ENCODE assay signal across 25 cellular contexts in genomic region chr11:78177216-78177615, GRCh38.
"Had no signal": no experiment of that assay in that cellular context is flagged by ENCODE, and none has a peak within 500 bp of the region (broad histone marks: within the 10 kb centered on the region; RNA-seq: fewer than 3 reads in every experiment).

No MANE protein-coding gene starts in this region.

- H3K9me3 ChIP-seq: neutrophil, psoas muscle, right lobe of liver, tibial artery, upper lobe of right lung, vagina had no signal

- H3K27ac Mint-ChIP-seq: endodermal cell; stimulated activated memory B cell treated with anti-CD40 and anti-IgM and Interleukin-4, amounts not matched to agents 10 μg/mL and 1 μg/mL and 100 μg/mL, for 72 hours; stimulated activated naive CD8-positive, alpha-beta T cell treated with anti-CD3 and anti-CD28 coated beads, Interleukin-15, Interleukin-2, amounts not matched to agents 100 ng/mL and 50 ng/mL, for 24 hours had no signal

- DNase-seq: effector CD4-positive, alpha-beta T cell; endodermal cell; erythroblast; foreskin keratinocyte; head of caudate nucleus; left colon; left ventricle myocardium superior; mesenchymal stem cell; midbrain; nephron progenitor cell; psoas muscle; retina; spleen; stimulated activated CD4-positive, alpha-beta T cell treated with anti-CD3 and anti-CD28 coated beads, Interleukin-15, amount 100 ng/mL, for 24 hours; stimulated activated CD4-positive, alpha-beta T cell treated with anti-CD3 and anti-CD28 coated beads, Interleukin-1b, Interleukin-23, amount 100 ng/mL, for 48 hours; stimulated activated CD4-positive, alpha-beta T cell treated with anti-CD3 and anti-CD28 coated beads, Interleukin-4, amount 100 ng/mL, for 24 hours; tibial artery; upper lobe of right lung had no signal

- H3K4me3 Mint-ChIP-seq: endodermal cell; nephron progenitor cell; stimulated activated memory B cell treated with anti-CD40 and anti-IgM and Interleukin-4, amounts not matched to agents 10 μg/mL and 1 μg/mL and 100 μg/mL, for 72 hours; stimulated activated naive CD8-positive, alpha-beta T cell treated with anti-CD3 and anti-CD28 coated beads, Interleukin-15, Interleukin-2, amounts not matched to agents 100 ng/mL and 50 ng/mL, for 24 hours had no signal

- H2AFZ ChIP-seq: hepatocyte had no signal

- H3K9me3 Mint-ChIP-seq: endodermal cell; nephron progenitor cell; stimulated activated naive CD8-positive, alpha-beta T cell treated with anti-CD3 and anti-CD28 coated beads, Interleukin-15, Interleukin-2, amounts not matched to agents 100 ng/mL and 50 ng/mL, for 24 hours had no signal

- H3K27ac ChIP-seq: foreskin keratinocyte, hepatocyte, neutrophil, psoas muscle, right lobe of liver, spleen, upper lobe of right lung, vagina had no signal

- H3K4me3 ChIP-seq: hepatocyte, lung, psoas muscle, right lobe of liver, spleen, tibial artery, upper lobe of right lung, vagina had no signal

- H3K27me3 Mint-ChIP-seq: stimulated activated memory B cell treated with anti-CD40 and anti-IgM and Interleukin-4, amounts not matched to agents 10 μg/mL and 1 μg/mL and 100 μg/mL, for 72 hours; stimulated activated naive CD8-positive, alpha-beta T cell treated with anti-CD3 and anti-CD28 coated beads, Interleukin-15, Interleukin-2, amounts not matched to agents 100 ng/mL and 50 ng/mL, for 24 hours had no signal

- H3K4me1 Mint-ChIP-seq: stimulated activated memory B cell treated with anti-CD40 and anti-IgM and Interleukin-4, amounts not matched to agents 10 μg/mL and 1 μg/mL and 100 μg/mL, for 72 hours had no signal

- H3K4me1 ChIP-seq: foreskin keratinocyte, psoas muscle, spleen, upper lobe of right lung, vagina had no signal

- H3K4me2 ChIP-seq: hepatocyte had no signal

- H3K27me3 ChIP-seq: foreskin keratinocyte, hepatocyte, neutrophil, right lobe of liver, spleen, tibial artery, upper lobe of right lung, vagina had no signal

- ATAC-seq: foreskin keratinocyte; left colon; left ventricle myocardium superior; psoas muscle; stimulated activated memory B cell treated with anti-CD40 and anti-IgM and Interleukin-4, amounts not matched to agents 10 μg/mL and 1 μg/mL and 100 μg/mL, for 72 hours; upper lobe of right lung had no signal
